Comparison of ENCODE assay signal across 1 cellular context in genomic region chr21:44869860-44870747, GRCh38.
A peak's percentile ranks its signal among the peaks of the same experiment; 100 is the strongest.
TF ChIP-seq lines count a peak whose summit lies in the region.

No MANE protein-coding gene starts in this region.

TF ChIP-seq in K562, 482 proteins besides CTCF, POLR2A, EP300 and RAD21 (continued from another document):
- peak; percentile 96 for TF ChIP-seq HMBOX1 (IDR thresholded peaks at IDR 0.05)
- TF ChIP-seq L3MBTL2 (IDR thresholded peaks at IDR 0.05) = peak; percentile 23; the same call in 1 of the 2 replicates
- TF ChIP-seq, protein P1, sequence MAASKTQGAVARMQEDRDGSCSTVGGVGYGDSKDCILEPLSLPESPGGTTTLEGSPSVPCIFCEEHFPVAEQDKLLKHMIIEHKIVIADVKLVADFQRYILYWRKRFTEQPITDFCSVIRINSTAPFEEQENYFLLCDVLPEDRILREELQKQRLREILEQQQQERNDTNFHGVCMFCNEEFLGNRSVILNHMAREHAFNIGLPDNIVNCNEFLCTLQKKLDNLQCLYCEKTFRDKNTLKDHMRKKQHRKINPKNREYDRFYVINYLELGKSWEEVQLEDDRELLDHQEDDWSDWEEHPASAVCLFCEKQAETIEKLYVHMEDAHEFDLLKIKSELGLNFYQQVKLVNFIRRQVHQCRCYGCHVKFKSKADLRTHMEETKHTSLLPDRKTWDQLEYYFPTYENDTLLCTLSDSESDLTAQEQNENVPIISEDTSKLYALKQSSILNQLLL (CRISPR knock-in tag; IDR thresholded peaks at IDR 0.05; ENCODE audit: borderline replicate concordance) = no peak
- TF ChIP-seq SMARCC2 (IDR thresholded peaks at IDR 0.05; ENCODE audit: low read depth) = peak; percentile 41; the same call in 1 of the 2 replicates
- no peak for TF ChIP-seq ZNF263 (CRISPR knock-in tag; IDR thresholded peaks at IDR 0.05; ENCODE audit: borderline replicate concordance)
- TF ChIP-seq CREB1 (IDR thresholded peaks at IDR 0.05) = no peak
- TF ChIP-seq CREB1 (CRISPR knock-in tag; IDR thresholded peaks at IDR 0.05) = 0 out of 2 replicates have a peak, but pooled peaks have one; percentile 23
- TF ChIP-seq DPF2 (IDR thresholded peaks at IDR 0.05) = peak; percentile 83
- TF ChIP-seq RUNX1 (IDR thresholded peaks at IDR 0.05; ENCODE audit: low read depth) = no peak
- peak in 1 of 3 experiments; percentile 24 for TF ChIP-seq YY1 (IDR thresholded peaks at IDR 0.05; ENCODE audit: borderline replicate concordance in 1 of 3, control insufficient read depth in 1 of 3, extremely low read depth in 1 of 3, insufficient read depth in 3 of 3, insufficient read length in 1 of 3, insufficient replicate concordance in 2 of 3, low read depth in 1 of 3, low read length in 2 of 3)
- 0 out of 2 replicates have a peak, but pooled peaks have one; percentile 20 for TF ChIP-seq NBN (IDR thresholded peaks at IDR 0.05; ENCODE audit: low read depth)
- TF ChIP-seq RNF2 (IDR thresholded peaks at IDR 0.05) = peak; percentile 19; the same call in 1 of the 2 replicates
- TF ChIP-seq EP400 (IDR thresholded peaks at IDR 0.05) = peak; percentile 15; the same call in 1 of the 2 replicates
- peak in 1 of 2 experiments; percentile 27; a peak in 2 of 4 replicates for TF ChIP-seq MNT (conservative IDR thresholded peaks at IDR 0.05)
- 0 out of 2 replicates have a peak, but pooled peaks have one; percentile 5 for TF ChIP-seq ZNF316 (IDR thresholded peaks at IDR 0.05)
- TF ChIP-seq CBFA2T3 (IDR thresholded peaks at IDR 0.05) = peak; percentile 46; the same call in 1 of the 2 replicates
- TF ChIP-seq ZNF561 (CRISPR knock-in tag; conservative IDR thresholded peaks at IDR 0.05) = no peak
- TF ChIP-seq, protein P2, sequence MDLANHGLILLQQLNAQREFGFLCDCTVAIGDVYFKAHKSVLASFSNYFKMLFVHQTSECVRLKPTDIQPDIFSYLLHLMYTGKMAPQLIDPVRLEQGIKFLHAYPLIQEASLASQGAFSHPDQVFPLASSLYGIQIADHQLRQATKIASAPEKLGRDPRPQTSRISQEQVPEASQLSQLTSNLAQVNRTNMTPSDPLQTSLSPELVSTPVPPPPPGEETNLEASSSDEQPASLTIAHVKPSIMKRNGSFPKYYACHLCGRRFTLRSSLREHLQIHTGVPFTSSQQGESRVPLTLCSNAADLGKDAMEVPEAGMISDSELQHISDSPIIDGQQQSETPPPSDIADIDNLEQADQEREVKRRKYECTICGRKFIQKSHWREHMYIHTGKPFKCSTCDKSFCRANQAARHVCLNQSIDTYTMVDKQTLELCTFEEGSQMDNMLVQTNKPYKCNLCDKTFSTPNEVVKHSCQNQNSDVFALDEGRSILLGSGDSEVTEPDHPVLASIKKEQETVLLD (IDR thresholded peaks at IDR 0.05) = 0 out of 2 replicates have a peak, but pooled peaks have one; percentile 12
- TF ChIP-seq ZNF282 (CRISPR knock-in tag; IDR thresholded peaks at IDR 0.05) = no peak
- peak; percentile 53; the same call in 1 of the 2 replicates for TF ChIP-seq ZNF121 (CRISPR knock-in tag; conservative IDR thresholded peaks at IDR 0.05)
- TF ChIP-seq NR2C2 (CRISPR knock-in tag; IDR thresholded peaks at IDR 0.05) = no peak
- peak; percentile 23; the same call in 1 of the 2 replicates for TF ChIP-seq NR2C2 (tag; IDR thresholded peaks at IDR 0.05)
- TF ChIP-seq PCBP1 (IDR thresholded peaks at IDR 0.05; ENCODE audit: low read depth, low read length, poor library complexity, severe bottlenecking) = no peak
- TF ChIP-seq, protein P3, sequence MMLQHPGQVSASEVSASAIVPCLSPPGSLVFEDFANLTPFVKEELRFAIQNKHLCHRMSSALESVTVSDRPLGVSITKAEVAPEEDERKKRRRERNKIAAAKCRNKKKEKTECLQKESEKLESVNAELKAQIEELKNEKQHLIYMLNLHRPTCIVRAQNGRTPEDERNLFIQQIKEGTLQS (IDR thresholded peaks at IDR 0.05) = peak; percentile 94
- TF ChIP-seq, protein P3 (CRISPR knock-in tag; conservative IDR thresholded peaks at IDR 0.05) = peak; percentile 87
- peak; percentile 67 for TF ChIP-seq ZNF384 (IDR thresholded peaks at IDR 0.05; ENCODE audit: low read depth, low read length)
- peak in 1 of 2 experiments; percentile 53; a peak in 1 of 4 replicates for TF ChIP-seq RCOR1 (IDR thresholded peaks at IDR 0.05; ENCODE audit: borderline replicate concordance in 1 of 2, low read depth in 2 of 2, low read length in 2 of 2)
- no peak for TF ChIP-seq HNRNPLL (IDR thresholded peaks at IDR 0.05; ENCODE audit: low read depth, low read length, poor library complexity, severe bottlenecking)
- no peak for TF ChIP-seq ZBTB49 (CRISPR knock-in tag; IDR thresholded peaks at IDR 0.05; ENCODE audit: borderline replicate concordance)
- no peak for TF ChIP-seq FOXA3 (CRISPR knock-in tag; conservative IDR thresholded peaks at IDR 0.05 in 1 of 2, IDR thresholded peaks at IDR 0.05 in 1 of 2)
- TF ChIP-seq HINFP (tag; conservative IDR thresholded peaks at IDR 0.05; ENCODE audit: low read depth) = 0 out of 2 replicates have a peak, but pooled peaks have one; percentile 1
- TF ChIP-seq PTBP1 (IDR thresholded peaks at IDR 0.05; ENCODE audit: low read depth, low read length) = peak; percentile 98
